In genomic region chr9:109967651-109968331, GRCh38 we compare ENCODE assay signal across 10 cellular contexts.
DNase-seq lines count a peak whose midpoint lies in the region; ATAC-seq lines count a peak whose summit lies in the region.
"Had no signal": no experiment of that assay in that cellular context is flagged by ENCODE, and none has a peak within 500 bp of the region (broad histone marks: within the 10 kb centered on the region; RNA-seq: fewer than 3 reads in every experiment).

No MANE protein-coding gene starts in this region.

- ATAC-seq in GM19452 (IDR thresholded peaks at IDR 0.05; ENCODE audit: unreplicated experiment), result peak; percentile 33
- ATAC-seq in HG03457 (IDR thresholded peaks at IDR 0.05; ENCODE audit: unreplicated experiment), result peak; percentile 28

- DNase-seq in CD4-positive, alpha-beta memory T cell, result peak in 1 of 5 donors; percentile 9
- DNase-seq in effector memory CD4-positive, alpha-beta T cell, result no peak
- no peak for DNase-seq in nucleus accumbens (lab: John Stamatoyannopoulos, UW)
- DNase-seq in hepatic stellate cell (ENCODE audit: low spot score), result no peak
- no peak for DNase-seq in NCI-H524 (lab: John Stamatoyannopoulos, UW)
- DNase-seq in COLO829 (ENCODE audit: low spot score), result no peak
- DNase-seq: EL, NCI-H1694 had no signal

- H3K4me1 Mint-ChIP-seq in CD4-positive, alpha-beta memory T cell, result peaks cover 25 to 69% (median 50%) of the 10 kb centered on the region in 4 donors

- H3K27ac ChIP-seq in CD4-positive, alpha-beta memory T cell (ENCODE audit: low read depth, low read length), result peak overlapping the region; percentile 47
- peak overlapping the region; percentile 51 for H3K27ac ChIP-seq in effector memory CD4-positive, alpha-beta T cell (ENCODE audit: insufficient read depth, low read length, poor library complexity, severe bottlenecking)

- POLR2A ChIA-PET in CD4-positive, alpha-beta memory T cell (lab: Charles Lee; ENCODE audit: partially characterized antibody), result interaction anchor here (0.7 to 2.2 kb wide), 14 partner anchors 10 to 181 kb away, joined by 3 to 15 read pairs (median 6); no protein-coding TSS in a partner anchor

- CTCF ChIA-PET in CD4-positive, alpha-beta memory T cell (lab: Charles Lee; ENCODE audit: partially characterized antibody), result interaction anchor here (0.7 to 3.7 kb wide), 11 partner anchors 10 to 90 kb away, joined by 3 to 21 read pairs (median 4); no protein-coding TSS in a partner anchor

- peaks cover 41% of the 10 kb centered on the region for H3K4me1 ChIP-seq in CD4-positive, alpha-beta memory T cell (ENCODE audit: insufficient read depth, low read length)
- peaks cover 26% of the 10 kb centered on the region for H3K4me1 ChIP-seq in effector memory CD4-positive, alpha-beta T cell (ENCODE audit: control insufficient read depth, insufficient read depth, low read length, poor library complexity, severe bottlenecking)

- no peaks in the 10 kb centered on the region for H3K9me3 Mint-ChIP-seq in CD4-positive, alpha-beta memory T cell

- no peaks in the 10 kb centered on the region for H3K27me3 ChIP-seq in CD4-positive, alpha-beta memory T cell (ENCODE audit: insufficient read depth, low read length)
- H3K27me3 ChIP-seq in effector memory CD4-positive, alpha-beta T cell (replicated peaks; ENCODE audit: control insufficient read depth, insufficient read depth, low read length, poor library complexity, severe bottlenecking), result no peaks in the 10 kb centered on the region

- no peaks in the 10 kb centered on the region for H3K36me3 ChIP-seq in CD4-positive, alpha-beta memory T cell (ENCODE audit: insufficient read depth, low read length)
- no peaks in the 10 kb centered on the region for H3K36me3 ChIP-seq in effector memory CD4-positive, alpha-beta T cell (ENCODE audit: control insufficient read depth, insufficient read depth, low read length)

- H3K36me3 Mint-ChIP-seq in CD4-positive, alpha-beta memory T cell, result no peaks in the 10 kb centered on the region

- H3K27ac Mint-ChIP-seq in CD4-positive, alpha-beta memory T cell, result peak overlapping the region; percentile 82 to 96 (median 90)

- H3K4me3 ChIP-seq in CD4-positive, alpha-beta memory T cell (ENCODE audit: low read length in 2 of 2), result no peak overlapping the region
- H3K4me3 ChIP-seq in effector memory CD4-positive, alpha-beta T cell (ENCODE audit: insufficient read depth, low read depth, low read length, poor library complexity, severe bottlenecking), result peak overlapping the region; percentile 28

- intact Hi-C loops in CD4-positive, alpha-beta memory T cell (cut with micrococcal nuclease), result loop anchor here (5.0 kb wide), 2 partner anchors 40 to 80 kb away; no protein-coding TSS in a partner anchor

- no peaks in the 10 kb centered on the region for H3K9me3 ChIP-seq in CD4-positive, alpha-beta memory T cell (ENCODE audit: control insufficient read depth in 1 of 2, low read length in 2 of 2)
- H3K9me3 ChIP-seq in effector memory CD4-positive, alpha-beta T cell (ENCODE audit: control insufficient read depth, low read length), result no peaks in the 10 kb centered on the region

- H3K4me3 Mint-ChIP-seq in CD4-positive, alpha-beta memory T cell, result peak overlapping the region in 7 of 8 donors; percentile 10 to 60 (median 44)

- H3K27me3 Mint-ChIP-seq in CD4-positive, alpha-beta memory T cell, result no peaks in the 10 kb centered on the region
